Comparison of ENCODE assay signal across 8 cellular contexts in genomic region chr17:18038149-18038850, GRCh38. TPM values are rescaled to one million over a fixed set of nuclear protein-coding genes. Genes with fewer than 3 reads are reported as not detected.
DNase-seq lines count a peak whose midpoint lies in the region; ATAC-seq and TF ChIP-seq lines count a peak whose summit lies in the region.

No MANE protein-coding gene starts in this region.

- H3K27ac Mint-ChIP-seq in activated naive CD8-positive, alpha-beta T cell: peak overlapping the region; percentile 95
- peak overlapping the region; percentile 84 for H3K27ac Mint-ChIP-seq in stimulated activated naive B cell treated with anti-CD40 and anti-IgM and Interleukin-4, amounts not matched to agents 10 μg/mL and 1 μg/mL and 100 μg/mL, for 72 hours

- no peaks in the 10 kb centered on the region for H3K9me3 Mint-ChIP-seq in activated naive CD8-positive, alpha-beta T cell (ENCODE audit: low read depth)
- H3K9me3 Mint-ChIP-seq in stimulated activated naive B cell treated with anti-CD40 and anti-IgM and Interleukin-4, amounts not matched to agents 10 μg/mL and 1 μg/mL and 100 μg/mL, for 72 hours: no peaks in the 10 kb centered on the region

- H3K27me3 ChIP-seq in GM06990 (replicated peaks; ENCODE audit: control insufficient read depth, insufficient read depth, low read length): no peaks in the 10 kb centered on the region

- DNase-seq in GM06990 (ENCODE audit: extremely low read depth, insufficient read length) (peak; percentile 30), NB4 (ENCODE audit: low read depth) (peak; percentile 83), kidney glomerular epithelial cell (lab: John Stamatoyannopoulos, UW) (peak; percentile 21), NCI-H526 treated with DMSO at 0.1 percent for 48 hours (lab: John Stamatoyannopoulos, UW) (no peak), mesenteric fat pad (ENCODE audit: low spot score) (no peak)
- peak; percentile 42 for DNase-seq in stimulated activated naive B cell treated with anti-CD40 and anti-IgM and Interleukin-4, amounts not matched to agents 10 μg/mL and 1 μg/mL and 100 μg/mL, for 72 hours

- H3K27me3 Mint-ChIP-seq in activated naive CD8-positive, alpha-beta T cell: no peaks in the 10 kb centered on the region
- H3K27me3 Mint-ChIP-seq in stimulated activated naive B cell treated with anti-CD40 and anti-IgM and Interleukin-4, amounts not matched to agents 10 μg/mL and 1 μg/mL and 100 μg/mL, for 72 hours: no peaks in the 10 kb centered on the region

- H3K4me3 ChIP-seq in GM06990 (replicated peaks; ENCODE audit: low read depth, low read length) (peak overlapping the region; percentile 93), NB4 (ENCODE audit: low read depth, low read length) (peak overlapping the region; percentile 83)

- H3K36me3 ChIP-seq in GM06990 (ENCODE audit: control insufficient read depth, insufficient read depth, low read length): no peaks in the 10 kb centered on the region

- peak; percentile 49 to 56 for ATAC-seq in stimulated activated naive B cell treated with anti-CD40 and anti-IgM and Interleukin-4, amounts not matched to agents 10 μg/mL and 1 μg/mL and 100 μg/mL, for 72 hours (replicated peaks)
- ATAC-seq in HG03135 (IDR thresholded peaks at IDR 0.05; ENCODE audit: unreplicated experiment): no peak

- no peak for TF ChIP-seq POLR2A in NB4 (IDR thresholded peaks at IDR 0.05; ENCODE audit: extremely low read depth, insufficient read length)

- H3K36me3 Mint-ChIP-seq in activated naive CD8-positive, alpha-beta T cell: no peaks in the 10 kb centered on the region
- H3K36me3 Mint-ChIP-seq in stimulated activated naive B cell treated with anti-CD40 and anti-IgM and Interleukin-4, amounts not matched to agents 10 μg/mL and 1 μg/mL and 100 μg/mL, for 72 hours: peaks cover 8 to 11% of the 10 kb centered on the region in 2 donors

- peak overlapping the region; percentile 97 for H3K4me3 Mint-ChIP-seq in activated naive CD8-positive, alpha-beta T cell
- peak overlapping the region; percentile 83 to 87 for H3K4me3 Mint-ChIP-seq in stimulated activated naive B cell treated with anti-CD40 and anti-IgM and Interleukin-4, amounts not matched to agents 10 μg/mL and 1 μg/mL and 100 μg/mL, for 72 hours

- peaks cover 54% of the 10 kb centered on the region for H3K4me1 Mint-ChIP-seq in activated naive CD8-positive, alpha-beta T cell (ENCODE audit: low read depth)
- peaks cover 43 to 66% of the 10 kb centered on the region in 2 donors for H3K4me1 Mint-ChIP-seq in stimulated activated naive B cell treated with anti-CD40 and anti-IgM and Interleukin-4, amounts not matched to agents 10 μg/mL and 1 μg/mL and 100 μg/mL, for 72 hours

- no peak for TF ChIP-seq CTCF in GM06990 (IDR thresholded peaks at IDR 0.05; ENCODE audit: insufficient read depth, low read length, poor library complexity, severe bottlenecking)
- TF ChIP-seq CTCF in NB4 (IDR thresholded peaks at IDR 0.05; ENCODE audit: low read depth, low read length): no peak

RNA-seq across cellular contexts. Expression of gene ATPAF2, which starts 0.7 kb away (rescaled TPM):
- 20.8 TPM for total RNA-seq in mesenteric fat pad

RNA-seq across cellular contexts. Expression of gene GID4, which starts 0.9 kb away (rescaled TPM):
- total RNA-seq in mesenteric fat pad: 17.4 TPM

RNA-seq across cellular contexts. Expression of gene DRG2, which starts 49.4 kb away (rescaled TPM):
- 36.3 TPM for total RNA-seq in mesenteric fat pad

Comparison
In these comparisons a context has a peak if more than half of its experiments do, and no peak if none do; other contexts are left out.
1. DNase-seq: peak in GM06990 (single experiment), NB4 (single experiment), kidney glomerular epithelial cell (single experiment) and stimulated activated naive B cell treated with anti-CD40 and anti-IgM and Interleukin-4, amounts not matched to agents 10 μg/mL and 1 μg/mL and 100 μg/mL, for 72 hours (single experiment); none in NCI-H526 treated with DMSO at 0.1 percent for 48 hours (single experiment) and mesenteric fat pad (single experiment).